In the genomic region with DNA sequence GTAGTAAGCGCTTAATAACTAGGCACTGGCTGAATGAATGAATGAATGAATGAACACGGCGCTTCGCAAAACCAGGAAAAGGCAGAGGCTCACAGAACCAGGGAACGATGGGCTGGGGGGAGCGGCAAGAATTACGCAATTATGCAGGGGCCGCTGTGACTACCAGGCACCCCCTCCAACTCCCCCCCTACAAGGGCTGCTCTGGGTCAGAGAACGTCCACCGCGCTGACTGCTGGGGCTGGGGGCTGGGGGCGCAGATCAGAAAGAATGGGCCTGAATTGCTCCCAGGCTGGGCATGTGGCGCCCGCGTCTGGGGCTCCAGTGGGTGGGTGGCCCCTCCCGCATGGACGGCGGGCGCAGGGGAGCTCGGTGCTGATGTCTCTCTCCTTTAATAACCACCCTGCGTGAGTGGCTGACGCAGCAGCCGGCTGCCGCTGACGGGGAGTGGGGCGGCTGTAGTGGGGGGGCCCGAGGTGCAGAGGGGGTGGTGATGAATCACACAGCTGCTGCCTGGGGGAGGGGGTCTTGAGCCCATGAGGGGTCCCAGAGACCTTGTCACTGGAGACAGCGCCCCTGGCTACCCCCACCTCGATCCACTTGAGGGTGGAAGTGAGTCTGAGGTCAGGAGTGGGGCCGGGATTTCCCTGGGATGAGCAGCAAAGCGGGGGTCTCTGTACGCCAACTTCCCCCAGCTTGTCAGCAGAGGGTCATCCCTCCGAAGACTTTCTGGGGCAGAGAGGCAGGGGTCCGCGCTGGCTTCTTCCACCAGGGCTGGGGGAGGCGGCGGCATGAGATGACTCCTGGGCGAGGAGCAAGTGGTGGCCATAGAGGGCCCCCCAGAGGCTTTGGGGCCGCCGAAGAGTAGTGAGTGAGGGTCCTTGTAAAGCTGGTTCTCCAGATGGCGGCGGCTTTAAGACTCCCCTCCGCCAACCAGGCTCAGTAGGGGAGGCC, we compare ENCODE assay signal across 8 cellular contexts. TPM values are rescaled to one million over a fixed set of nuclear protein-coding genes. Genes with fewer than 3 reads are reported as not detected.
A peak's percentile ranks its signal among the peaks of the same experiment; 100 is the strongest.
DNase-seq lines count a peak whose midpoint lies in the region; ATAC-seq and TF ChIP-seq lines count a peak whose summit lies in the region.

No MANE protein-coding gene starts in this region.

- no peak for TF ChIP-seq POLR2A in stomach (IDR thresholded peaks at IDR 0.05)

- peaks cover 68% of the 10 kb centered on the region for H3K4me1 Mint-ChIP-seq in activated T-cell treated with anti-CD3 and anti-CD28 coated beads, Interleukin-2, amount 50 U/mL, for 72 hours (ENCODE audit: low read depth)

- peaks cover 18% of the 10 kb centered on the region for H3K36me3 ChIP-seq in iPS DF 6.9 (ENCODE audit: control insufficient read depth, insufficient read depth, low read length)
- peaks cover 20 to 23% (median 20%) of the 10 kb centered on the region in 4 donors for H3K36me3 ChIP-seq in stomach

- H3K9me3 ChIP-seq in iPS DF 6.9 (ENCODE audit: control insufficient read depth, insufficient read depth, low read length) (no peaks in the 10 kb centered on the region), stomach (no peaks in the 10 kb centered on the region)

- H3K4me3 Mint-ChIP-seq in activated T-cell treated with anti-CD3 and anti-CD28 coated beads, Interleukin-2, amount 50 U/mL, for 72 hours = peak overlapping the region; percentile 80 to 88

- no CpG with 5 or more reads among the region's 43 CpGs for WGBS in iPS DF 6.9 (ENCODE audit: insufficient coverage, insufficient read length)
- 35 to 54% (median 41%) methylated on average over 24 to 43 of the region's 43 CpGs for WGBS in stomach, 5 donors

- H3K27ac Mint-ChIP-seq in activated T-cell treated with anti-CD3 and anti-CD28 coated beads, Interleukin-2, amount 50 U/mL, for 72 hours = no peak overlapping the region

- no peaks in the 10 kb centered on the region for H3K27me3 ChIP-seq in iPS DF 6.9 (ENCODE audit: control insufficient read depth, insufficient read depth, low read length)
- H3K27me3 ChIP-seq in stomach = no peaks in the 10 kb centered on the region

- H3K36me3 Mint-ChIP-seq in activated T-cell treated with anti-CD3 and anti-CD28 coated beads, Interleukin-2, amount 50 U/mL, for 72 hours (ENCODE audit: insufficient read depth in 2 of 2) = peaks cover 12 to 25% of the 10 kb centered on the region in 2 donors

- TF ChIP-seq EP300 in stomach (IDR thresholded peaks at IDR 0.05) = no peak

- TF ChIP-seq CTCF in stomach (IDR thresholded peaks at IDR 0.05) = no peak

- H3K4me1 ChIP-seq in iPS DF 6.9 (ENCODE audit: control insufficient read depth, insufficient read depth, low read length) = peaks cover 16% of the 10 kb centered on the region
- H3K4me1 ChIP-seq in stomach = peaks cover 74 to 89% (median 84%) of the 10 kb centered on the region in 4 donors

- no peaks in the 10 kb centered on the region for H3K9me3 Mint-ChIP-seq in activated T-cell treated with anti-CD3 and anti-CD28 coated beads, Interleukin-2, amount 50 U/mL, for 72 hours

- H3K27me3 Mint-ChIP-seq in activated T-cell treated with anti-CD3 and anti-CD28 coated beads, Interleukin-2, amount 50 U/mL, for 72 hours (ENCODE audit: low read depth) = no peaks in the 10 kb centered on the region

- H3K27ac ChIP-seq in iPS DF 6.9 (ENCODE audit: low read length) (no peak overlapping the region), stomach (peak overlapping the region in 4 of 5 donors; percentile 92 to 100 (median 98))

- ATAC-seq in activated T-cell treated with anti-CD3 and anti-CD28 coated beads, Interleukin-2, amount 50 U/mL, for 72 hours (replicated peaks in 1 of 2) = no peak
- ATAC-seq in esophagus mucosa (no peak), HG03095 (IDR thresholded peaks at IDR 0.05; ENCODE audit: unreplicated experiment) (no peak), HG02571 (IDR thresholded peaks at IDR 0.05; ENCODE audit: unreplicated experiment) (no peak)

- intact Hi-C loops in stomach (cut with DNase I; ENCODE audit: low total_unique reads) = loop anchor here (2.0 kb wide), 1 partner anchor 23 kb away; no protein-coding TSS in a partner anchor

- DNase-seq in NCI-H1417 (lab: John Stamatoyannopoulos, UW) (peak in 2 of 3 experiments; percentile 72 to 75), NCI-H1417 treated with DMSO at 0.1 percent for 48 hours (lab: John Stamatoyannopoulos, UW) (no peak), iPS DF 6.9 (ENCODE audit: low read depth, low spot score) (no peak), stomach (no peak)
- DNase-seq in activated T-cell treated with anti-CD3 and anti-CD28 coated beads, Interleukin-2, amount 50 U/mL, for 72 hours = no peak

- H3K4me3 ChIP-seq in iPS DF 6.9 (ENCODE audit: low read length) (peak overlapping the region; percentile 51; the same call in 1 of the 2 replicates), stomach (peak overlapping the region in 3 of 4 donors; percentile 44 to 61 (median 46))

RNA-seq across cellular contexts. Expression of a gene that starts 1.4 kb away (rescaled TPM):
- total RNA-seq in activated T-cell treated with anti-CD3 and anti-CD28 coated beads, Interleukin-2, amount 50 U/mL, for 72 hours = 100 to 1,000 TPM; 400 to 456 TPM
- total RNA-seq in stomach (100 to 1,000 TPM; 250 to 520 (median 327) TPM), esophagus mucosa (172 TPM)
- 100 to 1,000 TPM; 307 to 686 (median 385) TPM for polyA plus RNA-seq in stomach

RNA-seq across cellular contexts. Expression of a gene that starts 7.6 kb away (rescaled TPM):
- 10 to 100 TPM; 59.8 to 69.1 TPM for total RNA-seq in activated T-cell treated with anti-CD3 and anti-CD28 coated beads, Interleukin-2, amount 50 U/mL, for 72 hours
- total RNA-seq in stomach (100 to 1,000 TPM in 2 of 5 donors, 10 to 100 TPM in 2, 1 to 10 TPM in 1; 6.2 to 240 (median 23.7) TPM), esophagus mucosa (41.2 TPM)
- 100 to 1,000 TPM in 1 of 3 donors, 10 to 100 TPM in 2; 75.8 to 102 (median 80.3) TPM for polyA plus RNA-seq in stomach

RNA-seq across cellular contexts. Expression of a gene that starts 18.0 kb away (rescaled TPM):
- total RNA-seq in activated T-cell treated with anti-CD3 and anti-CD28 coated beads, Interleukin-2, amount 50 U/mL, for 72 hours = not detected
- total RNA-seq in stomach (10 to 100 TPM in 1 of 5 donors, under 1 TPM in 1, not detected in 3; 0.55 to 21.1 TPM), esophagus mucosa (0.40 TPM)
- under 1 TPM in 1 of 3 donors, not detected in 2; 0.15 TPM for polyA plus RNA-seq in stomach

RNA-seq across cellular contexts. Expression of a gene that starts 19.3 kb away (rescaled TPM):
- total RNA-seq in activated T-cell treated with anti-CD3 and anti-CD28 coated beads, Interleukin-2, amount 50 U/mL, for 72 hours = 10 to 100 TPM; 72.3 to 75.4 TPM
- total RNA-seq in stomach = 100 to 1,000 TPM in 1 of 5 donors, 10 to 100 TPM in 4; 31.6 to 118 (median 54.6) TPM
- 10 to 100 TPM; 17.0 to 29.2 (median 21.0) TPM for polyA plus RNA-seq in stomach
- 99.3 TPM for total RNA-seq in esophagus mucosa

RNA-seq across cellular contexts. Expression of a gene that starts 26.2 kb away (rescaled TPM):
- 100 to 1,000 TPM; 169 to 201 TPM for total RNA-seq in activated T-cell treated with anti-CD3 and anti-CD28 coated beads, Interleukin-2, amount 50 U/mL, for 72 hours
- 100 to 1,000 TPM in 2 of 5 donors, 10 to 100 TPM in 3; 26.4 to 905 (median 37.9) TPM for total RNA-seq in stomach
- 100 to 1,000 TPM; 355 to 508 (median 358) TPM for polyA plus RNA-seq in stomach
- total RNA-seq in esophagus mucosa = 251 TPM

Comparison
In these comparisons a context has a peak if more than half of its experiments do, and no peak if none do; other contexts are left out.
1. DNase-seq: peak in NCI-H1417 (2 of 3); none in NCI-H1417 treated with DMSO at 0.1 percent for 48 hours (single experiment), activated T-cell treated with anti-CD3 and anti-CD28 coated beads, Interleukin-2, amount 50 U/mL, for 72 hours (0 of 2), iPS DF 6.9 (single experiment) and stomach (single experiment).